In the genomic region with DNA sequence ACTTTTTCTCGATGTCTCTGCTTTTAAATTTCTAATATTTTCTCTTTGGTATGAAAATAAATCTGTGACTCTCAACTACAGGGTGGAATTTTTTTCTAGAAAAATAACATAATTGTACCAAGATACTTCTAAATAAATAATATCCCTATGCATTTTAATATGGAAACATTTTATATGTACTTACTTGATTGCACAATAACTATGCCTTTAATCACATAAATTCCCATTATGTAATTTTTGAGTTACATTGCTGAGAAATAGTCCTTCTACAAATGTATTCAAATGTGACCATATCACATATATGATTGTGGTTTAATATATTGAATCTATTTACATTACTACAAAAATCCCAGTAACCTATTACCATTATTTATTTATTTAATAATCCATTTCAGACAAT, we compare ENCODE assay signal across 2 cellular contexts.
TF ChIP-seq lines count a peak whose summit lies in the region.

No MANE protein-coding gene starts in this region.

TF ChIP-seq in HepG2, 621 proteins besides CTCF, POLR2A, EP300 and RAD21 (continued from another document):
- TF ChIP-seq GFI1 (CRISPR knock-in tag; IDR thresholded peaks at IDR 0.05; ENCODE audit: borderline replicate concordance) = no peak

TF ChIP-seq in K562, 482 proteins besides CTCF, POLR2A, EP300 and RAD21 (continued from another document):
- TF ChIP-seq CEBPB (tag; IDR thresholded peaks at IDR 0.05) (peak; percentile 36; the same call in 1 of the 2 replicates), CEBPG (CRISPR knock-in tag; IDR thresholded peaks at IDR 0.05) (no peak), CEBPG (tag; conservative IDR thresholded peaks at IDR 0.05 in 1 of 2, IDR thresholded peaks at IDR 0.05 in 1 of 2) (peak in 1 of 2 experiments; percentile 81; a peak in 2 of 4 replicates)
